1 cellular context compared by ENCODE assay signal in the genomic region with DNA sequence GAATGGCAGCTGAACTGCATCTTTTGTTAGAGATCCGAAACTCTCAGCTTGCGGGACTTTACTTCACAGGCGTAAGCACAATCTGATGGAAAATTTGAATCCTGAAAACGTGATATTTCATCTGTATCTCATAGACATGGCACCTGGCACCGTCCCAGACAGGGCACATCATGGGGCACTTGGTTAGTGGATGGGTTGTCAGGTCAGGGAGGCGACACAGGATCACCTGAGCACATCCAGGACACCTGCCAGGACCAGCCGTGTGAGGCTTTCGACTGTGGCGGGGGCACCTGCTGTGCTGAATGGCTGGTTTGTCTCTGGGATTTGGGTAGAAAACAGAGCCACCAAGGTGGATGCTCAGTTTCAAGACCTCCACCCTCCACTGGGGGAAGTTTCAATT.
TF ChIP-seq lines count a peak whose summit lies in the region.

No MANE protein-coding gene starts in this region.

TF ChIP-seq in GM23338, 12 proteins besides CTCF, POLR2A, EP300 and RAD21 (continued from another document):
- TF ChIP-seq CREB1 (CRISPR knock-in tag; IDR thresholded peaks at IDR 0.05; ENCODE audit: low read depth) (no peak), EZH2phosphoT487 (IDR thresholded peaks at IDR 0.05; ENCODE audit: unreplicated experiment) (no peak)
